In the genomic region with DNA sequence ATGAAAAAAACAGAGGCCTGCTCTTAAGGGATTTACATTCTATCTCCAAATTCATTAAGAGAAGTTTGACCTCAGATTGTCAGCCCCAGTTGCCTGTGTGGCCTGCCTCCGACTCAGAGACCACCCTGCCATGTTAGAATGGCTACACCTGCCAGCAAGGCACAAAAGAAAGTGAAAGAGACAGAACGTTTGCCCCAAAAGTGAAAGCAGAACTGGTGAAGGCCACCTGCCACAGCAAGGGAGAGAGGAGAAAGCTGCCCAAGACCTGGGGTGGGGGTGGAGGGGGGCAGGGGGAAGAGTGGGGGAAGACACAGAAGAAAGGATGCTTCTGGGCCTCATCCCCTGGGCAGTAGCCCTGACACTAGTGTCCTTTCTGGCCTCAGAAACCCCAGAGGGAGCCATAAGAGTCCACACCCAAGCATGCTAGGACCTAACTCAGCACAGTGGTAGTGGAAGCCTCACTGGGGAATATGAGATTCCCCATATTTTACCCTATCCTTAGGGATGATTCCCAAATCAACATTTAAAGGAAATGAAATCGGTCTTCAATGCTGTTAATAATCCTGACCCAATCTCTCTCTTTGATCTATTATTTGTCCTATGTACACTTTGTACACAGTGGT, we compare ENCODE assay signal across 16 cellular contexts.
DNase-seq lines count a peak whose midpoint lies in the region; ATAC-seq and TF ChIP-seq lines count a peak whose summit lies in the region.
"Had no signal": no experiment of that assay in that cellular context is flagged by ENCODE, and none has a peak within 500 bp of the region (broad histone marks: within the 10 kb centered on the region; RNA-seq: fewer than 3 reads in every experiment).

No MANE protein-coding gene starts in this region.

- no peaks in the 10 kb centered on the region for H3K36me3 ChIP-seq in left ventricle myocardium inferior
- H3K36me3 ChIP-seq: left lung had no signal

- H3K4me3 ChIP-seq in GM12864 (ENCODE audit: low read depth, low read length) (no peak overlapping the region), left ventricle myocardium inferior (no peak overlapping the region)
- H3K4me3 ChIP-seq: left lung had no signal

- H3K9me3 Mint-ChIP-seq in effector memory CD8-positive, alpha-beta T cell = peaks cover 0 to 7% of the 10 kb centered on the region in 2 donors

- peak; percentile 98 for ATAC-seq in GM19397 (IDR thresholded peaks at IDR 0.05; ENCODE audit: unreplicated experiment)
- ATAC-seq in HG02973 (IDR thresholded peaks at IDR 0.05; ENCODE audit: unreplicated experiment) = peak; percentile 91
- ATAC-seq in effector memory CD8-positive, alpha-beta T cell (replicated peaks) = no peak
- ATAC-seq: HCT116, left lung, right cardiac atrium had no signal

- H3K36me3 Mint-ChIP-seq in effector memory CD8-positive, alpha-beta T cell (ENCODE audit: insufficient read depth) = no peaks in the 10 kb centered on the region
- H3K36me3 Mint-ChIP-seq: CD4-positive, CD25-positive, alpha-beta regulatory T cell had no signal

- H3K4me3 Mint-ChIP-seq in effector memory CD8-positive, alpha-beta T cell = no peak overlapping the region
- H3K4me3 Mint-ChIP-seq: CD4-positive, CD25-positive, alpha-beta regulatory T cell had no signal

- no peak for TF ChIP-seq CTCF in GM12864 (IDR thresholded peaks at IDR 0.05; ENCODE audit: low read depth, low read length, missing control alignments)
- TF ChIP-seq CTCF in left ventricle myocardium inferior (IDR thresholded peaks at IDR 0.05; ENCODE audit: borderline replicate concordance) = no peak

- peak; percentile 31 for DNase-seq in GM12864 (ENCODE audit: low read depth)
- peak; percentile 3 to 33 for DNase-seq in NOMO-1 (lab: John Stamatoyannopoulos, UW; ENCODE audit: unreplicated experiment in 2 of 2)
- no peak for DNase-seq in left ventricle myocardium inferior
- no peak for DNase-seq in DMS 273 (lab: John Stamatoyannopoulos, UW; ENCODE audit: unreplicated experiment)
- no peak for DNase-seq in NCI-H2171 (lab: John Stamatoyannopoulos, UW)
- DNase-seq in effector memory CD8-positive, alpha-beta T cell = no peak
- DNase-seq: activated naive CD4-positive, alpha-beta T cell treated with anti-CD3 and anti-CD28 coated beads, Interleukin-2, amount 50 U/mL, for 16 hours; left lung; NCI-H2081 treated with DMSO at 0.1 percent for 48 hours; right cardiac atrium; stimulated activated CD8-positive, alpha-beta memory T cell treated with anti-CD3 and anti-CD28 coated beads, Interleukin-4, amount 100 ng/mL, for 48 hours had no signal

- intact Hi-C loops in left ventricle myocardium inferior (cut with micrococcal nuclease) = no loop called here

- H3K27me3 Mint-ChIP-seq in effector memory CD8-positive, alpha-beta T cell = no peaks in the 10 kb centered on the region
- H3K27me3 Mint-ChIP-seq: CD4-positive, CD25-positive, alpha-beta regulatory T cell had no signal

- H3K27me3 ChIP-seq in left ventricle myocardium inferior (ENCODE audit: low read depth) = no peaks in the 10 kb centered on the region
- H3K27me3 ChIP-seq: left lung had no signal

- H3K4me1 ChIP-seq in left ventricle myocardium inferior = peaks cover 8% of the 10 kb centered on the region
- H3K4me1 ChIP-seq: left lung had no signal

- H3K27ac ChIP-seq in left ventricle myocardium inferior (replicated peaks) = no peak overlapping the region
- H3K27ac ChIP-seq: epithelial cell of prostate, left lung had no signal

- no peaks in the 10 kb centered on the region for H3K9me3 ChIP-seq in left ventricle myocardium inferior (replicated peaks)
- H3K9me3 ChIP-seq: left lung had no signal

- no peaks in the 10 kb centered on the region for H3K4me1 Mint-ChIP-seq in effector memory CD8-positive, alpha-beta T cell (ENCODE audit: low read depth in 2 of 2)

- no peak overlapping the region for H3K27ac Mint-ChIP-seq in effector memory CD8-positive, alpha-beta T cell
- H3K27ac Mint-ChIP-seq: CD4-positive, CD25-positive, alpha-beta regulatory T cell had no signal

Comparison
In these comparisons a context has a peak if more than half of its experiments do, and no peak if none do; other contexts are left out.
1. DNase-seq: peak in GM12864 (single experiment) and NOMO-1 (2 of 2); none in left ventricle myocardium inferior (single experiment), DMS 273 (single experiment), NCI-H2171 (single experiment) and effector memory CD8-positive, alpha-beta T cell (0 of 3).